In genomic region chr6:44217332-44218143, GRCh38 we compare ENCODE assay signal across 8 cellular contexts. TPM values are rescaled to one million over a fixed set of nuclear protein-coding genes. Genes with fewer than 3 reads are reported as not detected.
A peak's percentile ranks its signal among the peaks of the same experiment; 100 is the strongest.
DNase-seq lines count a peak whose midpoint lies in the region; ATAC-seq, FAIRE-seq and TF ChIP-seq lines count a peak whose summit lies in the region.

No MANE protein-coding gene starts in this region.

- peak overlapping the region; percentile 64; the same call in 1 of the 2 replicates for H3K4me3 ChIP-seq in HUES6 (ENCODE audit: low read depth, low read length)
- no peak overlapping the region for H3K4me3 ChIP-seq in testis

- FAIRE-seq in GM12892 (lab: Jason Lieb, UNC): no peak

- H3K9me3 ChIP-seq in HUES6 (ENCODE audit: control insufficient read depth, insufficient read depth, low read depth, low read length): no peaks in the 10 kb centered on the region
- H3K9me3 ChIP-seq in testis: no peaks in the 10 kb centered on the region

- peak overlapping the region; percentile 86 for H3K9ac ChIP-seq in HUES6 (ENCODE audit: low read length)

- intact Hi-C loops in left colon (cut with DNase I, micrococcal nuclease) (no loop called here), testis (cut with DNase I; ENCODE audit: low total_unique reads) (no loop called here)

- no peak for ATAC-seq in left colon

- peaks cover 46% of the 10 kb centered on the region for H3K4me1 ChIP-seq in HUES6 (ENCODE audit: control insufficient read depth, insufficient read depth, low read length)
- H3K4me1 ChIP-seq in testis: peaks cover 44% of the 10 kb centered on the region

- TF ChIP-seq CTCF in brain (conservative IDR thresholded peaks at IDR 0.05) (no peak), testis (IDR thresholded peaks at IDR 0.05) (no peak)

- H3K27me3 ChIP-seq in HUES6 (ENCODE audit: control insufficient read depth, insufficient read depth, low read length) (no peaks in the 10 kb centered on the region), testis (no peaks in the 10 kb centered on the region)

- no peak for TF ChIP-seq POLR2A in testis (IDR thresholded peaks at IDR 0.05)
- no peak for TF ChIP-seq POLR2A in GM12892 (IDR thresholded peaks at IDR 0.05; ENCODE audit: low read depth, low read length)

- peak overlapping the region in 2 of 5 experiments; percentile 78 to 79 for H3K4me3 Mint-ChIP-seq in brain

- H3K36me3 ChIP-seq in HUES6 (ENCODE audit: control insufficient read depth, insufficient read depth, low read length): no peaks in the 10 kb centered on the region
- no peaks in the 10 kb centered on the region for H3K36me3 ChIP-seq in testis (ENCODE audit: low read depth, missing control alignments)

- H3K27ac ChIP-seq in HUES6 (ENCODE audit: low read depth, low read length) (peak overlapping the region; percentile 93; the same call in 1 of the 2 replicates), testis (peak overlapping the region; percentile 61 to 92)

- H3K4me1 Mint-ChIP-seq in brain: peaks cover 56% of the 10 kb centered on the region

- WGBS in testis, 2 donors: 53 to 74% methylated on average over 16 of the region's 16 CpGs

- peaks cover 0 to 2% (median 0%) of the 10 kb centered on the region in 5 experiments for H3K9me3 Mint-ChIP-seq in brain

- H3K27ac Mint-ChIP-seq in brain: peak overlapping the region in 4 of 5 experiments; percentile 32 to 94 (median 59)

- H3K36me3 Mint-ChIP-seq in brain: no peaks in the 10 kb centered on the region

- DNase-seq in left colon (peak; percentile 32 to 62), testis (no peak), AML-193 (lab: John Stamatoyannopoulos, UW) (no peak), LoVo (ENCODE audit: low spot score) (no peak), NCI-H2227 treated with DMSO at 0.1 percent for 48 hours (lab: John Stamatoyannopoulos, UW) (no peak), GM12892 (ENCODE audit: insufficient read length) (no peak)

- peaks cover 3% of the 10 kb centered on the region for H3K27me3 Mint-ChIP-seq in brain

RNA-seq across cellular contexts. Expression of gene MYMX, which starts 0.8 kb away (rescaled TPM):
- polyA plus RNA-seq in brain (ENCODE audit: insufficient read depth, low read depth, low replicate concordance): not detected
- not detected for total RNA-seq in left colon
- total RNA-seq in testis: under 1 TPM in 1 of 2 donors, not detected in 1; 0.87 TPM
- polyA plus RNA-seq in testis (ENCODE audit: insufficient read depth, low read depth, low replicate concordance): 0.73 TPM
- not detected for polyA plus RNA-seq in GM12892 (2012; ENCODE audit: missing spikeins)

RNA-seq across cellular contexts. Expression of gene SLC29A1, which starts 5.9 kb away (rescaled TPM):
- polyA plus RNA-seq in brain (ENCODE audit: insufficient read depth, low read depth, low replicate concordance): 35.6 TPM
- total RNA-seq in left colon: 10 to 100 TPM; 13.0 to 22.8 TPM
- total RNA-seq in testis: 10 to 100 TPM; 51.3 to 70.0 TPM
- 41.2 TPM for polyA plus RNA-seq in testis (ENCODE audit: insufficient read depth, low read depth, low replicate concordance)
- 53.0 TPM for polyA plus RNA-seq in GM12892 (2012; ENCODE audit: missing spikeins)

RNA-seq across cellular contexts. Expression of gene HSP90AB1, which starts 29.4 kb away (rescaled TPM):
- polyA plus RNA-seq in brain (ENCODE audit: insufficient read depth, low read depth, low replicate concordance) (1,424 TPM), testis (ENCODE audit: insufficient read depth, low read depth, low replicate concordance) (602 TPM)
- total RNA-seq in left colon (100 to 1,000 TPM; 278 to 329 TPM), testis (100 to 1,000 TPM; 480 to 610 TPM)
- polyA plus RNA-seq in GM12892 (2012; ENCODE audit: missing spikeins): 974 TPM

RNA-seq across cellular contexts. Expression of gene SLC35B2, which starts 39.8 kb away (rescaled TPM):
- polyA plus RNA-seq in brain (ENCODE audit: insufficient read depth, low read depth, low replicate concordance) (68.7 TPM), testis (ENCODE audit: insufficient read depth, low read depth, low replicate concordance) (32.1 TPM)
- total RNA-seq in left colon (10 to 100 TPM; 34.9 to 43.5 TPM), testis (10 to 100 TPM; 42.4 to 49.8 TPM)
- 38.8 TPM for polyA plus RNA-seq in GM12892 (2012; ENCODE audit: missing spikeins)

RNA-seq across cellular contexts. Expression of gene NFKBIE, which starts 47.8 kb away (rescaled TPM):
- polyA plus RNA-seq in brain (ENCODE audit: insufficient read depth, low read depth, low replicate concordance) (10.8 TPM), testis (ENCODE audit: insufficient read depth, low read depth, low replicate concordance) (13.1 TPM)
- total RNA-seq in left colon (10 to 100 TPM in 1 of 2 donors, 1 to 10 TPM in 1; 9.6 to 15.3 TPM), testis (10 to 100 TPM; 18.3 to 29.2 TPM)
- polyA plus RNA-seq in GM12892 (2012; ENCODE audit: missing spikeins): 60.4 TPM

Comparison
In these comparisons a context has a peak if more than half of its experiments do, and no peak if none do; other contexts are left out.
1. DNase-seq: peak in left colon (2 of 2); none in testis (single experiment), AML-193 (0 of 2), LoVo (single experiment), NCI-H2227 treated with DMSO at 0.1 percent for 48 hours (single experiment) and GM12892 (single experiment).